Comparison of ENCODE assay signal across 8 cellular contexts in genomic region chr15:83011271-83012037, GRCh38. TPM values are rescaled to one million over a fixed set of nuclear protein-coding genes. Genes with fewer than 3 reads are reported as not detected.
A peak's percentile ranks its signal among the peaks of the same experiment; 100 is the strongest.
DNase-seq lines count a peak whose midpoint lies in the region; ATAC-seq and TF ChIP-seq lines count a peak whose summit lies in the region.

C15orf40 (minus strand) TSS chr15:83011639; CDS start chr15:83011607, 32 bp downstream.

- TF ChIP-seq CTCF in OCI-LY1 (IDR thresholded peaks at IDR 0.05; ENCODE audit: low read length): peak; percentile 75

- H3K4me2 ChIP-seq in OCI-LY1 (ENCODE audit: low read length): peak within 1 kb of the TSS; percentile 79

- no peaks in the 10 kb centered on the region for H3K9me2 ChIP-seq in OCI-LY1 (ENCODE audit: low read depth, low read length)

- H3K9ac ChIP-seq in HUES64 (ENCODE audit: low read depth, low read length): peak within 1 kb of the TSS; percentile 93
- H3K9ac ChIP-seq in OCI-LY1 (ENCODE audit: low read length): peak within 1 kb of the TSS; percentile 78

- WGBS in HUES64: 8% methylated on average over 61 of the region's 61 CpGs

- H3K27ac ChIP-seq in HUES64 (ENCODE audit: low read depth, low read length) (peak within 1 kb of the TSS; percentile 64), OCI-LY1 (ENCODE audit: low read depth, low read length, poor library complexity, severe bottlenecking) (peak within 1 kb of the TSS; percentile 49)

- H3K27me3 ChIP-seq in HUES64 (ENCODE audit: insufficient read depth, low read length) (no peaks in the 10 kb centered on the region), OCI-LY1 (ENCODE audit: insufficient read depth, low read length) (no peaks in the 10 kb centered on the region)

- no peaks in the 10 kb centered on the region for H3F3A ChIP-seq in OCI-LY1 (ENCODE audit: insufficient read depth, low read length)

- no peaks in the 10 kb centered on the region for H4K20me1 ChIP-seq in OCI-LY1 (ENCODE audit: insufficient read depth, low read length)

- DNase-seq in DMS114 treated with DMSO at 0.1 percent for 48 hours (lab: John Stamatoyannopoulos, UW; ENCODE audit: unreplicated experiment) (peak; percentile 89), activated T-cell treated with anti-CD3 and anti-CD28 coated beads for 1 hour (ENCODE audit: low read depth) (peak; percentile 77), epidermal melanocyte (ENCODE audit: insufficient read length, low spot score) (peak; percentile 85), middle frontal gyrus (ENCODE audit: extremely low spot score, low spot score) (peak; percentile 78)
- peak; percentile 80 for DNase-seq in stimulated activated CD8-positive, alpha-beta memory T cell treated with anti-CD3 and anti-CD28 coated beads, Interleukin-2, amount 100 ng/mL, for 48 hours (ENCODE audit: low read depth in 2 of 2)

- H3K4me3 ChIP-seq in HUES64 (ENCODE audit: low read length) (peak within 1 kb of the TSS; percentile 98), OCI-LY1 (ENCODE audit: low read depth, low read length, poor library complexity, severe bottlenecking) (peak within 1 kb of the TSS; percentile 83)

- no peak within 1 kb of the TSS for H2AFZ ChIP-seq in OCI-LY1 (ENCODE audit: low read length)

- peaks cover 22% of the 10 kb centered on the region for H3K4me1 ChIP-seq in HUES64 (ENCODE audit: insufficient read depth, low read length)
- peaks cover 40% of the 10 kb centered on the region for H3K4me1 ChIP-seq in OCI-LY1 (ENCODE audit: insufficient read depth, low read length, severe bottlenecking)

- H3K9me3 ChIP-seq in HUES64 (ENCODE audit: insufficient read depth, low read depth, low read length) (no peaks in the 10 kb centered on the region), OCI-LY1 (ENCODE audit: low read length) (no peaks in the 10 kb centered on the region)

- ATAC-seq in GM21515 (IDR thresholded peaks at IDR 0.05; ENCODE audit: unreplicated experiment): peak; percentile 87

- H3K79me2 ChIP-seq in OCI-LY1 (ENCODE audit: insufficient read depth, low read length): no peaks in the 10 kb centered on the region

- peaks cover 36% of the 10 kb centered on the region for H3K36me3 ChIP-seq in HUES64 (ENCODE audit: insufficient read depth, low read length)
- peaks cover 37% of the 10 kb centered on the region for H3K36me3 ChIP-seq in OCI-LY1 (ENCODE audit: insufficient read depth, low read length)

RNA-seq across cellular contexts. Expression of gene C15orf40, which starts in this region (rescaled TPM):
- polyA plus RNA-seq in HUES64 (2013, experiment 1 of 2): 13.9 TPM
- polyA plus RNA-seq in HUES64 (2013, experiment 2 of 2): 13.5 TPM

Comparison
In these comparisons a context has a peak if more than half of its experiments do, and no peak if none do; other contexts are left out.
1. Peak in every context shown above with its lines: DNase-seq, ATAC-seq, H3K4me3 ChIP-seq and H3K27ac ChIP-seq.